Comparison of ENCODE assay signal across 1 cellular context in the genomic region with DNA sequence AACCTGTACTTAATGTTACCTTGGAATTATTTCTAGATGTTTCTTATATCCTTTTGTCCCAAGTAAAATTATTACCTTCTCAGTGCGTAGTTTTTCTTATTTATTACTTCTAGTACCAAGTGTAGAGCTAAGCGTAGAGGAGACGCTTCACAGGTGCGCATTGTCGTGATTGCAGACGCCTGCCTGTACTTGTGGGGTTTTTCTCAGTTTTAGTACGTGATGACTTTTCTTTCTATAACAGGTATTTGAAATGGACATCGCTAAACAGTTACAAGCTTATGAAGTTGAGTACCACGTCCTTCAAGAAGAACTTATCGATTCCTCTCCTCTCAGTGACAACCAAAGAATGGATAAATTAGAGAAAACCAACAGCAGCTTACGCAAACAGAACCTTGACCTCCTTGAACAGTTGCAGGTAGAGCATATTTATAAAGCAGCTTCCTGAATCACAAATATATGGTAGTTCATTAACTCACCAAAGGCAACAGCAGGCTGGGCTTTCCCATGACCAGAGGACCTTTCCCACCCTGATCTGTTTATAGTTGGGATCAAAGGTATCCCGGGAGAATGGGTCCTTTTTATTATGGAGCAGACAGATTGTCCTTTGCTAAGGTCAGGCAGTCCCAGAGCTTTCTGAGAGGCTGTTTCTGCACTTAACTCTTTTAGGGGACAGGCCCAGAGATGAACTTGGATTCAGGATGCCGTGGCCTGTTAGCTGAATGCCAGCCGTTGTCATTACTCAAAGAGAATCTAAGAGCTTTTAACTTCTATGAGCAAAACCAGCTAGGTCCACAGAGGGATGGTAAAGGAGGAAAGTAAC.
TF ChIP-seq lines count a peak whose summit lies in the region.

No MANE protein-coding gene starts in this region.

TF ChIP-seq in HepG2, 621 proteins besides CTCF, POLR2A, EP300 and RAD21 (continued from another document and continues in another):
- TF ChIP-seq, protein P1, sequence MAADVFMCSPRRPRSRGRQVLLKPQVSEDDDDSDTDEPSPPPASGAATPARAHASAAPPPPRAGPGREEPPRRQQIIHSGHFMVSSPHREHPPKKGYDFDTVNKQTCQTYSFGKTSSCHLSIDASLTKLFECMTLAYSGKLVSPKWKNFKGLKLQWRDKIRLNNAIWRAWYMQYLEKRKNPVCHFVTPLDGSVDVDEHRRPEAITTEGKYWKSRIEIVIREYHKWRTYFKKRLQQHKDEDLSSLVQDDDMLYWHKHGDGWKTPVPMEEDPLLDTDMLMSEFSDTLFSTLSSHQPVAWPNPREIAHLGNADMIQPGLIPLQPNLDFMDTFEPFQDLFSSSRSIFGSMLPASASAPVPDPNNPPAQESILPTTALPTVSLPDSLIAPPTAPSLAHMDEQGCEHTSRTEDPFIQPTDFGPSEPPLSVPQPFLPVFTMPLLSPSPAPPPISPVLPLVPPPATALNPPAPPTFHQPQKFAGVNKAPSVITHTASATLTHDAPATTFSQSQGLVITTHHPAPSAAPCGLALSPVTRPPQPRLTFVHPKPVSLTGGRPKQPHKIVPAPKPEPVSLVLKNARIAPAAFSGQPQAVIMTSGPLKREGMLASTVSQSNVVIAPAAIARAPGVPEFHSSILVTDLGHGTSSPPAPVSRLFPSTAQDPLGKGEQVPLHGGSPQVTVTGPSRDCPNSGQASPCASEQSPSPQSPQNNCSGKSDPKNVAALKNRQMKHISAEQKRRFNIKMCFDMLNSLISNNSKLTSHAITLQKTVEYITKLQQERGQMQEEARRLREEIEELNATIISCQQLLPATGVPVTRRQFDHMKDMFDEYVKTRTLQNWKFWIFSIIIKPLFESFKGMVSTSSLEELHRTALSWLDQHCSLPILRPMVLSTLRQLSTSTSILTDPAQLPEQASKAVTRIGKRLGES (CRISPR knock-in tag; IDR thresholded peaks at IDR 0.05; ENCODE audit: borderline replicate concordance) = no peak
- TF ChIP-seq ZBTB42 (CRISPR knock-in tag; IDR thresholded peaks at IDR 0.05) (0 out of 2 replicates have a peak, but pooled peaks have one; percentile 75), ZNF639 (CRISPR knock-in tag; conservative IDR thresholded peaks at IDR 0.05) (peak; percentile 60; the same call in 1 of the 2 replicates), ZNF296 (CRISPR knock-in tag; conservative IDR thresholded peaks at IDR 0.05) (no peak), ZNF883 (CRISPR knock-in tag; IDR thresholded peaks at IDR 0.05; ENCODE audit: not compliant biosample characterization) (no peak), NAIF1 (CRISPR knock-in tag; IDR thresholded peaks at IDR 0.05; ENCODE audit: borderline replicate concordance) (no peak), FOXO1 (CRISPR knock-in tag; IDR thresholded peaks at IDR 0.05) (peak; percentile 98), CEBPG (CRISPR knock-in tag; IDR thresholded peaks at IDR 0.05) (peak; percentile 91), SAP130 (CRISPR knock-in tag; IDR thresholded peaks at IDR 0.05; ENCODE audit: low read depth) (peak; percentile 84), NCOR1 (IDR thresholded peaks at IDR 0.05; ENCODE audit: borderline replicate concordance, low read length) (peak; percentile 99), CBX5 (CRISPR knock-in tag; IDR thresholded peaks at IDR 0.05; ENCODE audit: borderline replicate concordance) (no peak), NFATC3 (CRISPR knock-in tag; IDR thresholded peaks at IDR 0.05) (no peak), ARID3A (IDR thresholded peaks at IDR 0.05; ENCODE audit: low read depth, low read length) (peak; percentile 100), HMG20B (CRISPR knock-in tag; conservative IDR thresholded peaks at IDR 0.05) (peak; percentile 95), SNRNP70 (IDR thresholded peaks at IDR 0.05; ENCODE audit: low read depth, low read length) (no peak), TCF7 (IDR thresholded peaks at IDR 0.05; ENCODE audit: low read depth) (peak; percentile 100), ISX (CRISPR knock-in tag; conservative IDR thresholded peaks at IDR 0.05) (no peak), ZNF484 (CRISPR knock-in tag; IDR thresholded peaks at IDR 0.05; ENCODE audit: borderline replicate concordance, low read depth) (no peak), ZNF335 (CRISPR knock-in tag; IDR thresholded peaks at IDR 0.05) (peak; percentile 71; the same call in 1 of the 2 replicates), ZNF282 (IDR thresholded peaks at IDR 0.05; ENCODE audit: partially characterized antibody) (no peak), NFE2 (CRISPR knock-in tag; IDR thresholded peaks at IDR 0.05) (no peak), ZMYM2 (CRISPR knock-in tag; IDR thresholded peaks at IDR 0.05) (no peak), PLRG1 (conservative IDR thresholded peaks at IDR 0.05) (no peak), ZNF260 (CRISPR knock-in tag; IDR thresholded peaks at IDR 0.05; ENCODE audit: borderline replicate concordance, low read depth) (no peak), ATRX (CRISPR knock-in tag; IDR thresholded peaks at IDR 0.05; ENCODE audit: borderline replicate concordance) (no peak), DBP (CRISPR knock-in tag; IDR thresholded peaks at IDR 0.05; ENCODE audit: not compliant biosample characterization) (no peak), MNT (IDR thresholded peaks at IDR 0.05) (no peak), ZNF607 (CRISPR knock-in tag; IDR thresholded peaks at IDR 0.05; ENCODE audit: borderline replicate concordance) (no peak), SMAD3 (CRISPR knock-in tag; IDR thresholded peaks at IDR 0.05) (peak; percentile 98), RFXAP (CRISPR knock-in tag; IDR thresholded peaks at IDR 0.05; ENCODE audit: borderline replicate concordance) (peak; percentile 76; the same call in 1 of the 2 replicates), HOXA7 (CRISPR knock-in tag; IDR thresholded peaks at IDR 0.05) (no peak), ZNF180 (CRISPR knock-in tag; IDR thresholded peaks at IDR 0.05; ENCODE audit: borderline replicate concordance, low read depth) (no peak), TFE3 (CRISPR knock-in tag; IDR thresholded peaks at IDR 0.05) (peak; percentile 98), HNF1B (CRISPR knock-in tag; IDR thresholded peaks at IDR 0.05) (peak; percentile 100), ZNF382 (CRISPR knock-in tag; IDR thresholded peaks at IDR 0.05; ENCODE audit: borderline replicate concordance) (no peak)
- TF ChIP-seq, protein P2, sequence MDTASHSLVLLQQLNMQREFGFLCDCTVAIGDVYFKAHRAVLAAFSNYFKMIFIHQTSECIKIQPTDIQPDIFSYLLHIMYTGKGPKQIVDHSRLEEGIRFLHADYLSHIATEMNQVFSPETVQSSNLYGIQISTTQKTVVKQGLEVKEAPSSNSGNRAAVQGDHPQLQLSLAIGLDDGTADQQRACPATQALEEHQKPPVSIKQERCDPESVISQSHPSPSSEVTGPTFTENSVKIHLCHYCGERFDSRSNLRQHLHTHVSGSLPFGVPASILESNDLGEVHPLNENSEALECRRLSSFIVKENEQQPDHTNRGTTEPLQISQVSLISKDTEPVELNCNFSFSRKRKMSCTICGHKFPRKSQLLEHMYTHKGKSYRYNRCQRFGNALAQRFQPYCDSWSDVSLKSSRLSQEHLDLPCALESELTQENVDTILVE (CRISPR knock-in tag; IDR thresholded peaks at IDR 0.05) = peak; percentile 74; the same call in 1 of the 2 replicates
- TF ChIP-seq, protein P3, sequence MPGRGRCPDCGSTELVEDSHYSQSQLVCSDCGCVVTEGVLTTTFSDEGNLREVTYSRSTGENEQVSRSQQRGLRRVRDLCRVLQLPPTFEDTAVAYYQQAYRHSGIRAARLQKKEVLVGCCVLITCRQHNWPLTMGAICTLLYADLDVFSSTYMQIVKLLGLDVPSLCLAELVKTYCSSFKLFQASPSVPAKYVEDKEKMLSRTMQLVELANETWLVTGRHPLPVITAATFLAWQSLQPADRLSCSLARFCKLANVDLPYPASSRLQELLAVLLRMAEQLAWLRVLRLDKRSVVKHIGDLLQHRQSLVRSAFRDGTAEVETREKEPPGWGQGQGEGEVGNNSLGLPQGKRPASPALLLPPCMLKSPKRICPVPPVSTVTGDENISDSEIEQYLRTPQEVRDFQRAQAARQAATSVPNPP (CRISPR knock-in tag; IDR thresholded peaks at IDR 0.05) = 0 out of 2 replicates have a peak, but pooled peaks have one; percentile 72
- TF ChIP-seq, protein P4, sequence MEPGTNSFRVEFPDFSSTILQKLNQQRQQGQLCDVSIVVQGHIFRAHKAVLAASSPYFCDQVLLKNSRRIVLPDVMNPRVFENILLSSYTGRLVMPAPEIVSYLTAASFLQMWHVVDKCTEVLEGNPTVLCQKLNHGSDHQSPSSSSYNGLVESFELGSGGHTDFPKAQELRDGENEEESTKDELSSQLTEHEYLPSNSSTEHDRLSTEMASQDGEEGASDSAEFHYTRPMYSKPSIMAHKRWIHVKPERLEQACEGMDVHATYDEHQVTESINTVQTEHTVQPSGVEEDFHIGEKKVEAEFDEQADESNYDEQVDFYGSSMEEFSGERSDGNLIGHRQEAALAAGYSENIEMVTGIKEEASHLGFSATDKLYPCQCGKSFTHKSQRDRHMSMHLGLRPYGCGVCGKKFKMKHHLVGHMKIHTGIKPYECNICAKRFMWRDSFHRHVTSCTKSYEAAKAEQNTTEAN (CRISPR knock-in tag; conservative IDR thresholded peaks at IDR 0.05) = peak; percentile 66; the same call in 1 of the 2 replicates
